ENCODE assay signal across 8 cellular contexts in genomic region chr7:97835296-97836138, GRCh38. TPM values are rescaled to one million over a fixed set of nuclear protein-coding genes. Genes with fewer than 3 reads are reported as not detected.
A peak's percentile ranks its signal among the peaks of the same experiment; 100 is the strongest.
DNase-seq lines count a peak whose midpoint lies in the region; ATAC-seq, FAIRE-seq and TF ChIP-seq lines count a peak whose summit lies in the region.

No MANE protein-coding gene starts in this region.

- H3K4me1 ChIP-seq in OCI-LY3 (ENCODE audit: low read length) (no peaks in the 10 kb centered on the region), testis (no peaks in the 10 kb centered on the region)

- TF ChIP-seq POLR2A in testis (IDR thresholded peaks at IDR 0.05), result no peak

- H3K9ac ChIP-seq in OCI-LY3 (ENCODE audit: low read length), result no peak overlapping the region

- TF ChIP-seq CTCF in OCI-LY3 (IDR thresholded peaks at IDR 0.05; ENCODE audit: low read depth, low read length) (peak; percentile 85), neural crest cell (conservative IDR thresholded peaks at IDR 0.05) (peak; percentile 85), testis (IDR thresholded peaks at IDR 0.05) (peak in 2 of 3 experiments; percentile 46 to 64)

- FAIRE-seq in HTR-8/SVneo (lab: Jason Lieb, UNC), result no peak

- H3K27ac Mint-ChIP-seq in neural crest cell (ENCODE audit: unreplicated experiment), result no peak overlapping the region

- WGBS in testis, 2 donors, result 38 to 49% methylated on average over 12 of the region's 12 CpGs

- in situ Hi-C loops in Caki2 (cut with HindIII; ENCODE audit: low pct_unique_long_range_greater_than_20kb, low sequenced_read_pairs), result no loop called here

- peak overlapping the region; percentile 28; the same call in 1 of the 2 replicates for H2AFZ ChIP-seq in OCI-LY3 (ENCODE audit: low read depth, low read length)

- H4K20me1 ChIP-seq in OCI-LY3 (ENCODE audit: insufficient read depth, low read length), result no peaks in the 10 kb centered on the region

- H3K27me3 Mint-ChIP-seq in neural crest cell (ENCODE audit: low read depth), result peaks cover 35% of the 10 kb centered on the region

- H3K27me3 ChIP-seq in OCI-LY3 (ENCODE audit: low read depth, low read length) (peaks cover 47% of the 10 kb centered on the region), testis (no peaks in the 10 kb centered on the region)

- H3K27ac ChIP-seq in OCI-LY3 (ENCODE audit: low read length) (no peak overlapping the region), testis (no peak overlapping the region)

- intact Hi-C loops in testis (cut with DNase I; ENCODE audit: low total_unique reads), result loop anchor here (10.0 kb wide), 1 partner anchor 691 kb away; no protein-coding TSS in a partner anchor

- H3K9me3 Mint-ChIP-seq in neural crest cell, result peaks cover 5% of the 10 kb centered on the region

- peak; percentile 51 for DNase-seq in Caki2 (ENCODE audit: low read depth)
- peak; percentile 14 for DNase-seq in HTR-8/SVneo (ENCODE audit: insufficient read length, low spot score)
- peak; percentile 47 for DNase-seq in activated T-cell treated with anti-CD3 and anti-CD28 coated beads for 48 hours (ENCODE audit: low read depth)
- DNase-seq in fibroblast of gingiva (ENCODE audit: low read depth), result peak; percentile 54
- peak; percentile 73 for DNase-seq in neural crest cell (ENCODE audit: low read depth, low spot score)
- peak; percentile 89 for DNase-seq in testis

- H3K36me3 ChIP-seq in OCI-LY3 (replicated peaks; ENCODE audit: low read depth, low read length), result no peaks in the 10 kb centered on the region
- no peaks in the 10 kb centered on the region for H3K36me3 ChIP-seq in testis (ENCODE audit: low read depth, missing control alignments)

- H3K4me2 ChIP-seq in OCI-LY3 (ENCODE audit: low read length), result peak overlapping the region; percentile 40

- no peaks in the 10 kb centered on the region for H3K4me1 Mint-ChIP-seq in neural crest cell

- H3K9me3 ChIP-seq in OCI-LY3 (ENCODE audit: insufficient read depth, low read length) (no peaks in the 10 kb centered on the region), testis (no peaks in the 10 kb centered on the region)

- H3K79me2 ChIP-seq in OCI-LY3 (ENCODE audit: low read length), result no peaks in the 10 kb centered on the region

- H3K4me3 ChIP-seq in OCI-LY3 (ENCODE audit: low read length) (peak overlapping the region; percentile 40), testis (no peak overlapping the region)

- H3K4me3 Mint-ChIP-seq in neural crest cell, result no peak overlapping the region

- no peaks in the 10 kb centered on the region for H3K36me3 Mint-ChIP-seq in neural crest cell (ENCODE audit: low read depth)

- peak; percentile 88 for ATAC-seq in GM19463 (IDR thresholded peaks at IDR 0.05; ENCODE audit: unreplicated experiment)

RNA-seq across cellular contexts. Expression of gene ASNS, which starts 36.7 kb away (rescaled TPM):
- total RNA-seq in Caki2 (2014; rRNA removed; shearing (Covaris generic); ENCODE audit: low replicate concordance), result 26.2 and 34.4 TPM in 2 replicates
- 54.6 and 63.0 TPM in 2 replicates for total RNA-seq in neural crest cell
- total RNA-seq in testis, result 10 to 100 TPM; 31.7 to 54.1 TPM
- 73.6 TPM for polyA plus RNA-seq in testis (ENCODE audit: insufficient read depth, low read depth, low replicate concordance)

Comparison
In these comparisons a context has a peak if more than half of its experiments do, and no peak if none do; other contexts are left out.
1. DNase-seq: peak in every context shown above with its lines; median percentile 89 in testis; 73 in neural crest cell; 54 in fibroblast of gingiva; 51 in Caki2; 47 in activated T-cell treated with anti-CD3 and anti-CD28 coated beads for 48 hours; 14 in HTR-8/SVneo.